In the genomic region with DNA sequence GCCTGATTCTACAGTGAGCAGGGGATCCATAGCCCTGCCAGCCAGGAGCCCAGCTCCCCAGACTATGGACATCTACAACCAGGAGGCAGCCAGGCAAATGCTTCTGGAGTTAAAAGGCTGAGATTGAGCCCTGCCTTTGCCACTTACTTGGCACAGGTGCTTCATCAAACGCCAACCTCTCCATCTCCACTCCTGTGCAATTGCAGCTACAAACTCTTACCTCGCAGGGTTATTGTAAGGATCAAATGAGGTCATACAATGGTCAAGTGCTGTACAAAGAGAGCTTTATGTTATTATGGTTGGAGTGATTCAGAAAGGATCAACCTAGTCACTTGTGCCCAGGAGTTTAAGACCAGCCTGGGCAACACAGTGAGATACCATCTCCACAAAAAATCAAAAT, we compare ENCODE assay signal across 20 cellular contexts. TPM values are rescaled to one million over a fixed set of nuclear protein-coding genes. Genes with fewer than 3 reads are reported as not detected.
DNase-seq lines count a peak whose midpoint lies in the region; ATAC-seq, FAIRE-seq and TF ChIP-seq lines count a peak whose summit lies in the region.
"Had no signal": no experiment of that assay in that cellular context is flagged by ENCODE, and none has a peak within 500 bp of the region (broad histone marks: within the 10 kb centered on the region; RNA-seq: fewer than 3 reads in every experiment).

No MANE protein-coding gene starts in this region.

- ATAC-seq in A549 = peak; percentile 19 to 27; a peak in 2 of 6 replicates
- ATAC-seq in GM19351 (IDR thresholded peaks at IDR 0.05; ENCODE audit: unreplicated experiment) = no peak
- ATAC-seq: CD8-positive, alpha-beta T cell; GM23338 had no signal

- no peaks in the 10 kb centered on the region for H3K79me2 ChIP-seq in osteoblast (ENCODE audit: insufficient read depth, low read length)

- no peaks in the 10 kb centered on the region for H3K36me3 ChIP-seq in osteoblast (ENCODE audit: insufficient read depth, low read length)

- no peak for DNase-seq in A549 (ENCODE audit: low read depth in 1 of 2, low spot score in 1 of 2)
- peak; percentile 60 for DNase-seq in DMS53 (lab: John Stamatoyannopoulos, UW)
- DNase-seq in NCI-H510A treated with DMSO at 0.1 percent for 48 hours (lab: John Stamatoyannopoulos, UW) = peak; percentile 11
- no peak for DNase-seq in progenitor cell of endocrine pancreas (ENCODE audit: low spot score, unreplicated experiment)
- no peak for DNase-seq in osteoblast (ENCODE audit: insufficient read length, low spot score, missing footprints)
- DNase-seq: CD8-positive, alpha-beta T cell; COR-L47; DMS153; EL; H7; IMR-90 had no signal

- H3K9me3 Mint-ChIP-seq in progenitor cell of endocrine pancreas (ENCODE audit: low read depth) = no peaks in the 10 kb centered on the region
- H3K9me3 Mint-ChIP-seq: CD14-positive monocyte; CD8-positive, alpha-beta T cell; GM23338 had no signal

- H3K4me2 ChIP-seq in A549 = no peak overlapping the region
- no peak overlapping the region for H3K4me2 ChIP-seq in osteoblast (ENCODE audit: insufficient read depth, low read length)
- H3K4me2 ChIP-seq: GM23338 had no signal

- H3K9me3 ChIP-seq in A549 (no peaks in the 10 kb centered on the region), osteoblast (ENCODE audit: low read depth, low read length) (no peaks in the 10 kb centered on the region)

- H3K4me1 ChIP-seq in A549 (no peaks in the 10 kb centered on the region), osteoblast (ENCODE audit: insufficient read depth, low read length) (no peaks in the 10 kb centered on the region)

- H3K4me1 Mint-ChIP-seq in progenitor cell of endocrine pancreas (ENCODE audit: low read depth) = no peaks in the 10 kb centered on the region

- H4K20me1 ChIP-seq in osteoblast (ENCODE audit: insufficient read depth, low read length) = no peaks in the 10 kb centered on the region

- H3K4me3 ChIP-seq in A549 (no peak overlapping the region), osteoblast (ENCODE audit: insufficient read depth, low read length) (no peak overlapping the region)
- H3K4me3 ChIP-seq: GM23338 had no signal

- no peak overlapping the region for H2AFZ ChIP-seq in osteoblast (ENCODE audit: low read length)
- H2AFZ ChIP-seq: GM23338 had no signal

- no peak for TF ChIP-seq CTCF in A549 (IDR thresholded peaks at IDR 0.05)
- TF ChIP-seq CTCF in progenitor cell of endocrine pancreas (IDR thresholded peaks at IDR 0.05; ENCODE audit: unreplicated experiment) = no peak
- no peak for TF ChIP-seq CTCF in osteoblast (IDR thresholded peaks at IDR 0.05; ENCODE audit: extremely low read depth, low read depth, low read length)

- no peak for TF ChIP-seq RAD21 in A549 (conservative IDR thresholded peaks at IDR 0.05 in 1 of 2, IDR thresholded peaks at IDR 0.05 in 1 of 2)

- TF ChIP-seq POLR2A in A549 (IDR thresholded peaks at IDR 0.05; ENCODE audit: low read length) = no peak

- POLR2A ChIA-PET in A549 (lab: Yijun Ruan, JAX) = interaction anchor here (1.5 kb wide), 1 partner anchor 10 kb away, joined by 5 read pairs; the partner anchor contains the start of gene MYO18A

- FAIRE-seq in A549 (lab: Jason Lieb, UNC) = no peak
- FAIRE-seq: D721Med, G401.6, GM12891 had no signal

- 66% methylated on average over 2 of the region's 2 CpGs for WGBS in A549 (ENCODE audit: missing lambda C conversion rate)

- H3K27me3 ChIP-seq in osteoblast (ENCODE audit: insufficient read depth, low read length) = peaks cover 10% of the 10 kb centered on the region

- peaks cover 7% of the 10 kb centered on the region for H3K27me3 Mint-ChIP-seq in progenitor cell of endocrine pancreas

- H3K27ac Mint-ChIP-seq in progenitor cell of endocrine pancreas = peak overlapping the region; percentile 78
- H3K27ac Mint-ChIP-seq: CD14-positive monocyte; CD8-positive, alpha-beta T cell; GM23338 had no signal

- H3K36me3 Mint-ChIP-seq in progenitor cell of endocrine pancreas (ENCODE audit: insufficient read depth) = no peaks in the 10 kb centered on the region
- H3K36me3 Mint-ChIP-seq: CD14-positive monocyte; CD8-positive, alpha-beta T cell had no signal

- TF ChIP-seq EP300 in A549 (IDR thresholded peaks at IDR 0.05) = no peak

- no peak overlapping the region for H3K27ac ChIP-seq in A549
- no peak overlapping the region for H3K27ac ChIP-seq in osteoblast (ENCODE audit: low read depth, low read length)

- H3K4me3 Mint-ChIP-seq in progenitor cell of endocrine pancreas (ENCODE audit: low read depth) = no peak overlapping the region
- H3K4me3 Mint-ChIP-seq: CD14-positive monocyte; CD8-positive, alpha-beta T cell; GM23338 had no signal

- CTCF ChIA-PET in A549 (lab: Yijun Ruan, JAX) = interaction anchor here (0.6 to 17.2 kb wide), 11 partner anchors 9 to 406 kb away, joined by 3 to 159 read pairs (median 5); partner anchors contain the start of gene MYO18A

TF ChIP-seq in A549, 52 proteins besides CTCF, POLR2A, EP300 and RAD21:
- TF ChIP-seq KDM1A (IDR thresholded peaks at IDR 0.05; ENCODE audit: low read depth) = no peak

RNA-seq across cellular contexts. Expression of gene MYO18A, which starts 9.8 kb away (rescaled TPM):
- polyA plus RNA-seq in A549 (2011; rRNA removed) = 12.3 and 26.3 TPM in 2 replicates
- 8.3 and 9.9 TPM in 2 replicates for polyA plus RNA-seq in A549 (2012; cell fraction: cytosol; rRNA removed)
- 37.5 and 46.4 TPM in 2 replicates for polyA plus RNA-seq in A549 (2012; cell fraction: nucleus; rRNA removed)
- 22.4 to 29.7 TPM (median 28.4 TPM) in 3 replicates for polyA plus RNA-seq in A549 (2017; fragmentation: RNase III; extraction: RNeasy Plus Mini Kit Qiagen cat#74134 plus additional on column Dnase treatment)
- polyA minus RNA-seq in A549 (2011; rRNA and poly(A)+ RNA removed) = 47.9 and 52.2 TPM in 2 replicates
- 75.7 and 77.1 TPM in 2 replicates for total RNA-seq in progenitor cell of endocrine pancreas
- total RNA-seq in osteoblast = 28.6 and 39.8 TPM in 2 replicates

RNA-seq across cellular contexts. Expression of gene CRYBA1, which starts 56.6 kb away (rescaled TPM):
- polyA plus RNA-seq in A549 (2011; rRNA removed) (0.10 TPM in 1 of 2 replicates, not detected in the other), A549 (2017; fragmentation: RNase III; extraction: RNeasy Plus Mini Kit Qiagen cat#74134 plus additional on column Dnase treatment) (0.12 TPM in 1 of 3 replicates, not detected in the others)
- not detected in 2 replicates for polyA plus RNA-seq in A549 (2012; cell fraction: cytosol; rRNA removed)
- polyA plus RNA-seq in A549 (2012; cell fraction: nucleus; rRNA removed) = not detected in 2 replicates
- not detected in 2 replicates for polyA minus RNA-seq in A549 (2011; rRNA and poly(A)+ RNA removed)
- total RNA-seq in progenitor cell of endocrine pancreas (not detected in 2 replicates), osteoblast (not detected in 2 replicates)
- total RNA-seq: A673; CD8-positive, alpha-beta T cell; GM23338; H7; HT-29; IMR-90 had no signal
- polyA plus RNA-seq: BJ, CD14-positive monocyte, GM23338, IMR-90 had no signal

Comparison
In these comparisons a context has a peak if more than half of its experiments do, and no peak if none do; other contexts are left out.
1. DNase-seq: peak in DMS53 (single experiment) and NCI-H510A treated with DMSO at 0.1 percent for 48 hours (single experiment); none in A549 (0 of 2), progenitor cell of endocrine pancreas (single experiment) and osteoblast (single experiment).